14 cellular contexts compared by ENCODE assay signal in the genomic region with DNA sequence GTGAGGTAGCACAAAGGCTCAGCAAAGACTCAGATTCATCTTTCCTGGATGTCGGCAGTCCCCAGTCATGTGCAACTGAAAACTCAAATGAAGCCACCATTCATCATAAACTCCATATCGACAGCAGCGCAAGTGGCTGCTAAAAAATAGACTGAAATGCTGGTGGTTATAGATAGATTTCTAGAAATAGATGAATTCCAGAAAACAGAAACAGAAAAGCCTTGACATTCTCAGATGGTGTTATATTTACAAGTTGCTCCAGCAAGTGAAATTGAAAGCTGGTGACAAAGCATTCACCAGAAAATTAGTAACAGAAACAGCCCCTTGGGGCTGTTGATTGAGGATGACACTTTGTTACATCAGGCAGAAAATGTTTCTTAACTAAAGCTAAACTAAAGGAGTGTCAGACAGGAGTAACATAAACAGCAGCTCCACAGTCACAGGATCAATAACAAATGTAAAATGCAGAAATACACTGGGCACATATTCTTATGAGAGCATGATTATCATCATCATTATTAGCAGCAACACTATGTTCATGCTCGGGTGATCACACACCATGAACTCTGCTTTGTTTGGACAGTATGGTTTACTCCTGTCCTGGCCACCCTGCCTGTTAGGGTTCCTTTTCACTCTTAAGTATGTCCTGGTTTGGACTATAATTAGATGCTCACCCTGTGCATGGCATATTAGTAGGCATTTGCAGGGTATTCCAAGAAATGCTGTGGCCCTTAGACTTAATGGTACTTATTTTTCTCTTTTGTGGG. TPM values are rescaled to one million over a fixed set of nuclear protein-coding genes. Genes with fewer than 3 reads are reported as not detected.
DNase-seq lines count a peak whose midpoint lies in the region; ATAC-seq lines count a peak whose summit lies in the region.
"Had no signal": no experiment of that assay in that cellular context is flagged by ENCODE, and none has a peak within 500 bp of the region (broad histone marks: within the 10 kb centered on the region; RNA-seq: fewer than 3 reads in every experiment).

No MANE protein-coding gene starts in this region.

- no peak overlapping the region for H3K27ac ChIP-seq in BLaER1
- no peak overlapping the region for H3K27ac ChIP-seq in CD8-positive, alpha-beta memory T cell (ENCODE audit: low read depth, low read length)
- H3K27ac ChIP-seq: psoas muscle, SK-N-MC had no signal

- POLR2A ChIA-PET in CD8-positive, alpha-beta memory T cell (lab: Charles Lee): no interaction called here

- peaks cover 10% of the 10 kb centered on the region for H3K9me3 ChIP-seq in BLaER1
- H3K9me3 ChIP-seq in CD8-positive, alpha-beta memory T cell (ENCODE audit: low read length): no peaks in the 10 kb centered on the region
- H3K9me3 ChIP-seq: psoas muscle had no signal

- H3K36me3 Mint-ChIP-seq in CD8-positive, alpha-beta memory T cell: no peaks in the 10 kb centered on the region

- peak overlapping the region; percentile 29 for H3K4me2 ChIP-seq in BLaER1

- H3K4me3 Mint-ChIP-seq in CD8-positive, alpha-beta memory T cell: no peak overlapping the region

- H3K4me3 ChIP-seq in BLaER1: no peak overlapping the region
- H3K4me3 ChIP-seq in CD8-positive, alpha-beta memory T cell (ENCODE audit: low read length): no peak overlapping the region
- H3K4me3 ChIP-seq: psoas muscle, SK-N-MC had no signal

- CTCF ChIA-PET in CD8-positive, alpha-beta memory T cell (lab: Charles Lee): no interaction called here

- H3K4me1 ChIP-seq in BLaER1: peaks cover 11% of the 10 kb centered on the region
- no peaks in the 10 kb centered on the region for H3K4me1 ChIP-seq in CD8-positive, alpha-beta memory T cell (ENCODE audit: insufficient read depth, low read length)
- H3K4me1 ChIP-seq: psoas muscle had no signal

- H3K27me3 Mint-ChIP-seq in CD8-positive, alpha-beta memory T cell: no peaks in the 10 kb centered on the region

- H3K4me1 Mint-ChIP-seq in CD8-positive, alpha-beta memory T cell: no peaks in the 10 kb centered on the region

- no peaks in the 10 kb centered on the region for H3K36me3 ChIP-seq in BLaER1
- no peaks in the 10 kb centered on the region for H3K36me3 ChIP-seq in CD8-positive, alpha-beta memory T cell (ENCODE audit: insufficient read depth, low read length)

- peak; percentile 83 for ATAC-seq in GM19043 (IDR thresholded peaks at IDR 0.05; ENCODE audit: low read depth, unreplicated experiment)
- ATAC-seq in HG02623 (IDR thresholded peaks at IDR 0.05; ENCODE audit: unreplicated experiment): peak; percentile 71
- peak; percentile 89 for ATAC-seq in HG03442 (IDR thresholded peaks at IDR 0.05; ENCODE audit: unreplicated experiment)
- ATAC-seq: esophagus mucosa, psoas muscle had no signal

- no peak overlapping the region for H3K9ac ChIP-seq in BLaER1

- H3K27me3 ChIP-seq in BLaER1: no peaks in the 10 kb centered on the region
- H3K27me3 ChIP-seq in CD8-positive, alpha-beta memory T cell (ENCODE audit: insufficient read depth, low read length, poor library complexity, severe bottlenecking): no peaks in the 10 kb centered on the region

- no peak overlapping the region for H3K27ac Mint-ChIP-seq in CD8-positive, alpha-beta memory T cell

- H4K20me1 ChIP-seq in BLaER1: no peaks in the 10 kb centered on the region

- DNase-seq in CD8-positive, alpha-beta memory T cell: no peak
- no peak for DNase-seq in glomerular visceral epithelial cell (ENCODE audit: extremely low spot score)
- DNase-seq in GF-D8 (lab: John Stamatoyannopoulos, UW): no peak
- DNase-seq in middle frontal gyrus (ENCODE audit: extremely low spot score, low spot score): no peak
- DNase-seq: central memory CD4-positive, alpha-beta T cell; NCI-H524 treated with DMSO at 0.1 percent for 48 hours; psoas muscle; stimulated activated CD4-positive, alpha-beta T cell treated with anti-CD3 and anti-CD28 coated beads, Interleukin-4, amount 100 ng/mL, for 24 hours had no signal

- H3K9me3 Mint-ChIP-seq in CD8-positive, alpha-beta memory T cell: peaks cover 0 to 5% (median 3%) of the 10 kb centered on the region in 5 donors

RNA-seq across cellular contexts. Expression of a gene that starts 36.4 kb away (rescaled TPM):
- total RNA-seq in CD8-positive, alpha-beta memory T cell: not detected
- polyA plus RNA-seq in CD8-positive, alpha-beta memory T cell: not detected
- total RNA-seq: esophagus mucosa had no signal
